8 cellular contexts compared by ENCODE assay signal in genomic region chr11:119101759-119102423, GRCh38. TPM values are rescaled to one million over a fixed set of nuclear protein-coding genes. Genes with fewer than 3 reads are reported as not detected.
DNase-seq lines count a peak whose midpoint lies in the region; ATAC-seq and TF ChIP-seq lines count a peak whose summit lies in the region.

DPAGT1 (minus strand) TSS chr11:119101853; CDS start chr11:119101655, 198 bp downstream.

- CTCF ChIA-PET in CD8-positive, alpha-beta T cell (lab: Charles Lee): interaction anchor here (0.8 to 2.2 kb wide), 11 partner anchors 9 to 215 kb away, joined by 3 to 16 read pairs (median 3); partner anchors contain the start of genes HINFP, MCAM and SLC37A4

- H3K4me1 ChIP-seq in CD8-positive, alpha-beta T cell (ENCODE audit: insufficient read depth, low read length): peaks cover 31% of the 10 kb centered on the region
- peaks cover 5% of the 10 kb centered on the region for H3K4me1 ChIP-seq in endocrine pancreas (ENCODE audit: control insufficient read depth, insufficient read depth, low read length)

- peaks cover 37% of the 10 kb centered on the region for H3K36me3 Mint-ChIP-seq in CD8-positive, alpha-beta T cell
- peaks cover 12% of the 10 kb centered on the region for H3K36me3 Mint-ChIP-seq in memory B cell

- peak within 1 kb of the TSS; percentile 81 for H3K4me3 ChIP-seq in CD8-positive, alpha-beta T cell (ENCODE audit: low read depth, low read length)
- peak within 1 kb of the TSS; percentile 62 for H3K4me3 ChIP-seq in endocrine pancreas (ENCODE audit: control insufficient read depth, insufficient read depth, low read length)

- peak; percentile 68 to 87 (median 82) for DNase-seq in CD8-positive, alpha-beta T cell
- DNase-seq in HT1080 (ENCODE audit: low read depth): peak; percentile 96
- peak; percentile 92 for DNase-seq in NOMO-1 treated with dmso at 0.1 percent for 144 hours (lab: John Stamatoyannopoulos, UW; ENCODE audit: unreplicated experiment)
- peak; percentile 70 to 76 for DNase-seq in activated CD8-positive, alpha-beta memory T cell treated with anti-CD3 and anti-CD28 coated beads for 4 hours (ENCODE audit: low read depth in 2 of 2)
- DNase-seq in memory B cell (ENCODE audit: low spot score in 2 of 2): peak; percentile 73 to 75
- peak; percentile 78 for DNase-seq in stimulated activated CD8-positive, alpha-beta memory T cell treated with anti-CD3 and anti-CD28 coated beads, Interleukin-12 subunit alpha, Interleukin-12 subunit beta, amount 100 ng/mL, for 1 hour (ENCODE audit: low read depth)

- intact Hi-C loops in CD8-positive, alpha-beta T cell (cut with DNase I, micrococcal nuclease): loop anchor here (1.0 to 2.0 kb wide), 5 partner anchors 17 to 84 kb away; partner anchors contain the start of genes HINFP (in 2 of the 2), HMBS (in 2 of the 2), HYOU1 (in 1 of the 2) and RPS25 (in 1 of the 2)

- H3K4me1 Mint-ChIP-seq in CD8-positive, alpha-beta T cell (ENCODE audit: low read depth): peaks cover 53% of the 10 kb centered on the region
- peaks cover 25% of the 10 kb centered on the region for H3K4me1 Mint-ChIP-seq in memory B cell

- no peak for TF ChIP-seq CTCF in CD8-positive, alpha-beta T cell (IDR thresholded peaks at IDR 0.05)

- peak within 1 kb of the TSS; percentile 97 for H3K27ac Mint-ChIP-seq in CD8-positive, alpha-beta T cell
- peak within 1 kb of the TSS; percentile 95 for H3K27ac Mint-ChIP-seq in memory B cell

- H3K27me3 ChIP-seq in CD8-positive, alpha-beta T cell (ENCODE audit: insufficient read depth, low read length): no peaks in the 10 kb centered on the region
- H3K27me3 ChIP-seq in endocrine pancreas (ENCODE audit: control insufficient read depth, insufficient read depth, low read length): no peaks in the 10 kb centered on the region

- H3K36me3 ChIP-seq in CD8-positive, alpha-beta T cell (ENCODE audit: insufficient read depth, low read length): peaks cover 10% of the 10 kb centered on the region
- H3K36me3 ChIP-seq in endocrine pancreas (ENCODE audit: control insufficient read depth, insufficient read depth, low read length): no peaks in the 10 kb centered on the region

- peak within 1 kb of the TSS; percentile 94 for H3K27ac ChIP-seq in CD8-positive, alpha-beta T cell (ENCODE audit: low read depth, low read length)

- no peaks in the 10 kb centered on the region for H3K27me3 Mint-ChIP-seq in CD8-positive, alpha-beta T cell (ENCODE audit: low read depth)
- H3K27me3 Mint-ChIP-seq in memory B cell: no peaks in the 10 kb centered on the region

- H3K4me3 Mint-ChIP-seq in CD8-positive, alpha-beta T cell: peak within 1 kb of the TSS; percentile 98
- peak within 1 kb of the TSS; percentile 90 for H3K4me3 Mint-ChIP-seq in memory B cell

- no peaks in the 10 kb centered on the region for H3K9me3 ChIP-seq in CD8-positive, alpha-beta T cell (ENCODE audit: low read length)
- no peaks in the 10 kb centered on the region for H3K9me3 ChIP-seq in endocrine pancreas (ENCODE audit: control insufficient read depth, low read length)

- peak within 1 kb of the TSS; percentile 84 for H3K9ac ChIP-seq in endocrine pancreas (ENCODE audit: control insufficient read depth, insufficient read depth, low read length)

- POLR2A ChIA-PET in CD8-positive, alpha-beta T cell (lab: Charles Lee): interaction anchor here (1.0 to 2.2 kb wide), 17 partner anchors 8 to 876 kb away, joined by 3 to 32 read pairs (median 6); partner anchors contain the start of genes CBL, CENATAC, DDX6 and HINFP

- H3K9me3 Mint-ChIP-seq in CD8-positive, alpha-beta T cell: no peaks in the 10 kb centered on the region
- no peaks in the 10 kb centered on the region for H3K9me3 Mint-ChIP-seq in memory B cell

- peak; percentile 87 for ATAC-seq in CD8-positive, alpha-beta T cell
- ATAC-seq in GM21360 (IDR thresholded peaks at IDR 0.05; ENCODE audit: unreplicated experiment) (peak; percentile 68), memory B cell (ENCODE audit: low read depth) (peak; percentile 85)

RNA-seq across cellular contexts. Expression of gene DPAGT1, which starts in this region (rescaled TPM):
- total RNA-seq in CD8-positive, alpha-beta T cell: 1 to 10 TPM; 9.4 to 9.9 TPM
- total RNA-seq in HT1080 (2014; rRNA removed; shearing (Covaris generic)): 35.0 and 46.0 TPM in 2 replicates
- 55.0 and 55.4 TPM in 2 replicates for polyA plus RNA-seq in HT1080 (2015; cell fraction: cytosol; rRNA removed)
- 182 and 229 TPM in 2 replicates for polyA plus RNA-seq in HT1080 (2015; cell fraction: nucleus; rRNA removed)

Comparison
In these comparisons a context has a peak if more than half of its experiments do, and no peak if none do; other contexts are left out.
1. Peak in every context shown above with its lines: DNase-seq, ATAC-seq, H3K4me3 ChIP-seq and H3K27ac ChIP-seq.